Comparison of ENCODE assay signal across 19 cellular contexts in genomic region chr12:43216490-43216889, GRCh38.
A peak's percentile ranks its signal among the peaks of the same experiment; 100 is the strongest.
DNase-seq lines count a peak whose midpoint lies in the region; TF ChIP-seq lines count a peak whose summit lies in the region.
"Had no signal": no experiment of that assay in that cellular context is flagged by ENCODE, and none has a peak within 500 bp of the region (broad histone marks: within the 10 kb centered on the region; RNA-seq: fewer than 3 reads in every experiment).

No MANE protein-coding gene starts in this region.

- DNase-seq in PC-9 (no peak), SK-N-DZ (ENCODE audit: low spot score) (peak; percentile 52), hepatocyte (ENCODE audit: low spot score) (no peak), GM19238 (ENCODE audit: insufficient read length, low spot score) (no peak)
- DNase-seq in stimulated activated CD4-positive, alpha-beta T cell treated with anti-CD3 and anti-CD28 coated beads, Interleukin-12 subunit alpha, Interleukin-12 subunit beta, amount 100 ng/mL, for 4 hours = no peak
- no peak for DNase-seq in stimulated activated CD4-positive, alpha-beta T cell treated with anti-CD3 and anti-CD28 coated beads, Interleukin-4, amount 100 ng/mL, for 1 hour
- DNase-seq: 8988T; ACHN; BE2C; C1 segment of cervical spinal cord; CD4-positive, alpha-beta memory T cell; CD4-positive, CD25-positive, alpha-beta regulatory T cell; CD8-positive, alpha-beta memory T cell; COR-L47; DMS 273 treated with DMSO at 0.1 percent for 48 hours; DMS153; DMS79 treated with DMSO at 0.1 percent for 48 hours; GF-D8 had no signal

- TF ChIP-seq CTCF in PC-9 (conservative IDR thresholded peaks at IDR 0.05) (no peak), hepatocyte (IDR thresholded peaks at IDR 0.05; ENCODE audit: poor library complexity) (no peak)

- 70% methylated on average over 1 of the region's 1 CpG for WGBS in hepatocyte (ENCODE audit: low lambda C conversion rate, missing lambda C conversion rate)

- POLR2A ChIA-PET in PC-9 (lab: Charles Lee; ENCODE audit: unreplicated experiment) = no interaction called here

- no peaks in the 10 kb centered on the region for H3K27me3 ChIP-seq in PC-9 (ENCODE audit: insufficient read depth, low read depth)
- H3K27me3 ChIP-seq in hepatocyte = no peaks in the 10 kb centered on the region
- H3K27me3 ChIP-seq: BE2C, BLaER1 had no signal

- H3K36me3 ChIP-seq in PC-9 (ENCODE audit: low read depth) (no peaks in the 10 kb centered on the region), hepatocyte (replicated peaks; ENCODE audit: insufficient read depth, low read depth) (no peaks in the 10 kb centered on the region)
- H3K36me3 ChIP-seq: BE2C, BLaER1 had no signal

- no peaks in the 10 kb centered on the region for H3K4me1 ChIP-seq in PC-9 (replicated peaks; ENCODE audit: insufficient read depth)
- H3K4me1 ChIP-seq in hepatocyte (ENCODE audit: insufficient read depth) = peaks cover under 1% of the 10 kb centered on the region
- H3K4me1 ChIP-seq: BLaER1 had no signal

- H3K9me3 ChIP-seq in PC-9 (ENCODE audit: insufficient read depth, low read depth) = no peaks in the 10 kb centered on the region
- H3K9me3 ChIP-seq in hepatocyte (ENCODE audit: low read depth) = no peaks in the 10 kb centered on the region
- H3K9me3 ChIP-seq: BE2C, BLaER1 had no signal

- H2AFZ ChIP-seq in PC-9 = 0 out of 2 replicates have a peak overlapping the region, but pooled peaks have one; percentile 44
- H2AFZ ChIP-seq in hepatocyte = no peak overlapping the region

- intact Hi-C loops in PC-9 (cut with micrococcal nuclease; ENCODE audit: unreplicated experiment) = no loop called here

- H3K4me2 ChIP-seq in PC-9 (no peak overlapping the region), hepatocyte (no peak overlapping the region)
- H3K4me2 ChIP-seq: BLaER1 had no signal

- H3K79me2 ChIP-seq in PC-9 (ENCODE audit: low read depth) (no peaks in the 10 kb centered on the region), hepatocyte (no peaks in the 10 kb centered on the region)

- no peak overlapping the region for H3K4me3 ChIP-seq in PC-9
- no peak overlapping the region for H3K4me3 ChIP-seq in hepatocyte
- H3K4me3 ChIP-seq: BLaER1 had no signal

- H3K9me2 ChIP-seq in PC-9 (ENCODE audit: insufficient read depth) (no peaks in the 10 kb centered on the region), hepatocyte (replicated peaks; ENCODE audit: insufficient read depth) (no peaks in the 10 kb centered on the region)

- no TSS peak for BruUV-seq in PC-9 (replicated peaks; lab: Mats Ljungman, UMichigan)

- no peaks in the 10 kb centered on the region for H3F3A ChIP-seq in PC-9 (ENCODE audit: insufficient read depth, low read depth)

- H4K20me1 ChIP-seq in PC-9 (ENCODE audit: insufficient read depth) (no peaks in the 10 kb centered on the region), hepatocyte (ENCODE audit: insufficient read depth, poor library complexity, severe bottlenecking) (no peaks in the 10 kb centered on the region)
- H4K20me1 ChIP-seq: BLaER1 had no signal

- H3K27ac ChIP-seq in PC-9 = no peak overlapping the region
- H3K27ac ChIP-seq in hepatocyte = peak overlapping the region; percentile 29
- H3K27ac ChIP-seq: BLaER1 had no signal

- CTCF ChIA-PET in PC-9 (lab: Charles Lee) = no interaction called here
